ENCODE assay signal across 14 cellular contexts in the genomic region with DNA sequence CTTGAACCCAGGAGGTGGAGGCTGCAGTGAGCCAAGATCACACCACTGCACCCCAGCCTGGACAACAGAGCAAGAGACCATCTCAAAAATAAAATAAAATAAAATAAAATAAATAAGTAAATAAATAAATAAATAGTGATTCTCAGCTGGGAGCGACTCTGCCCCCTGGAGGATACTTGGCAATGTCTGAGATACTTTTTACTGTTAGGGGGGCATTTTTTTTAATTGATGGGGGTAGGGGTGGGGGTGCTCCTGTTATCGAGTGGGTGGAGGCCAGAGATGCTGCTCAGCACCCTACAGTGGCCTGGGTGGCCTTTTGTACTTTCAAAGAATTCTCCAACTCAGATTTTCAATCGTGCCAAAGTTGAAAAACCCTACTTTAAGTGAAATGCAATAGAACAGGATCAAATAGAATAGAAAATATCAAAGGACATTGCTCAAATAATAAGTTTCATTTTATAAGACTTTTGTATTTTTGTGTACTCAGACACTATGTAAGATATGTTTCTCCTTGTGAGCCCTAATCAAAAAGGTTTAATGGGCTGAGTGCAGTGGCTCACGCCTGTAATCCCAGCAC. TPM values are rescaled to one million over a fixed set of nuclear protein-coding genes. Genes with fewer than 3 reads are reported as not detected.
DNase-seq lines count a peak whose midpoint lies in the region; ATAC-seq and TF ChIP-seq lines count a peak whose summit lies in the region.
"Had no signal": no experiment of that assay in that cellular context is flagged by ENCODE, and none has a peak within 500 bp of the region (broad histone marks: within the 10 kb centered on the region; RNA-seq: fewer than 3 reads in every experiment).

No MANE protein-coding gene starts in this region.

- TF ChIP-seq CTCF in AG04450 (IDR thresholded peaks at IDR 0.05; ENCODE audit: low read depth, low read length) (peak; percentile 51), GM12872 (IDR thresholded peaks at IDR 0.05; ENCODE audit: insufficient read depth, low read depth, low read length) (peak; percentile 25; the same call in 1 of the 3 replicates), SU-DHL-6 (IDR thresholded peaks at IDR 0.05; ENCODE audit: insufficient read depth, low read length, poor library complexity, severe bottlenecking) (peak; percentile 40), hepatocyte (IDR thresholded peaks at IDR 0.05; ENCODE audit: poor library complexity) (peak; percentile 59), nephron progenitor cell (IDR thresholded peaks at IDR 0.05) (no peak)

- no peak overlapping the region for H3K9ac ChIP-seq in SU-DHL-6 (ENCODE audit: low read length)

- H3K27me3 ChIP-seq in AG04450 (ENCODE audit: control insufficient read depth, insufficient read depth, low read length), result no peaks in the 10 kb centered on the region
- H3K27me3 ChIP-seq in SU-DHL-6 (ENCODE audit: low read length), result no peaks in the 10 kb centered on the region
- no peaks in the 10 kb centered on the region for H3K27me3 ChIP-seq in hepatocyte
- H3K27me3 ChIP-seq: SJSA1 had no signal

- ATAC-seq in stimulated activated naive CD8-positive, alpha-beta T cell treated with anti-CD3 and anti-CD28 coated beads, Interleukin-15, amount 100 ng/mL, for 72 hours, result no peak
- ATAC-seq in T-helper 17 cell, result no peak
- ATAC-seq: naive thymus-derived CD4-positive, alpha-beta T cell had no signal

- no peaks in the 10 kb centered on the region for H3K36me3 ChIP-seq in SU-DHL-6 (ENCODE audit: low read length)
- no peaks in the 10 kb centered on the region for H3K36me3 ChIP-seq in hepatocyte (replicated peaks; ENCODE audit: insufficient read depth, low read depth)
- H3K36me3 ChIP-seq: SJSA1 had no signal

- DNase-seq in AG04450 (ENCODE audit: low read depth, low spot score) (no peak), hepatocyte (ENCODE audit: low spot score) (no peak), T-helper 17 cell (no peak), NCI-H1092 (lab: John Stamatoyannopoulos, UW) (no peak), nephron progenitor cell (no peak)
- no peak for DNase-seq in stimulated activated naive CD8-positive, alpha-beta T cell treated with anti-CD3 and anti-CD28 coated beads, Interleukin-15, amount 100 ng/mL, for 72 hours
- DNase-seq: aorta; hypothalamus; naive thymus-derived CD4-positive, alpha-beta T cell; stimulated activated CD4-positive, alpha-beta T cell treated with anti-CD3 and anti-CD28 coated beads, Interleukin-4, amount 100 ng/mL, for 1 hour had no signal

- H3K4me1 Mint-ChIP-seq in stimulated activated naive CD8-positive, alpha-beta T cell treated with anti-CD3 and anti-CD28 coated beads, Interleukin-15, amount 100 ng/mL, for 72 hours, result no peaks in the 10 kb centered on the region
- no peaks in the 10 kb centered on the region for H3K4me1 Mint-ChIP-seq in T-helper 17 cell
- peaks cover 12% of the 10 kb centered on the region for H3K4me1 Mint-ChIP-seq in nephron progenitor cell

- H4K20me1 ChIP-seq in SU-DHL-6 (ENCODE audit: low read depth, low read length) (no peaks in the 10 kb centered on the region), hepatocyte (ENCODE audit: insufficient read depth, poor library complexity, severe bottlenecking) (no peaks in the 10 kb centered on the region)

- H3K27me3 Mint-ChIP-seq in stimulated activated naive CD8-positive, alpha-beta T cell treated with anti-CD3 and anti-CD28 coated beads, Interleukin-15, amount 100 ng/mL, for 72 hours, result no peaks in the 10 kb centered on the region
- H3K27me3 Mint-ChIP-seq in T-helper 17 cell (no peaks in the 10 kb centered on the region), nephron progenitor cell (ENCODE audit: low read depth, poor library complexity) (peaks cover 24% of the 10 kb centered on the region)
- H3K27me3 Mint-ChIP-seq: naive thymus-derived CD4-positive, alpha-beta T cell had no signal

- no peaks in the 10 kb centered on the region for H3K4me1 ChIP-seq in hepatocyte (ENCODE audit: insufficient read depth)
- H3K4me1 ChIP-seq: SJSA1 had no signal

- POLR2A ChIA-PET in AG04450 (lab: Yijun Ruan, JAX), result no interaction called here

- H3K9me3 Mint-ChIP-seq in stimulated activated naive CD8-positive, alpha-beta T cell treated with anti-CD3 and anti-CD28 coated beads, Interleukin-15, amount 100 ng/mL, for 72 hours, result no peaks in the 10 kb centered on the region
- peaks cover 20% of the 10 kb centered on the region for H3K9me3 Mint-ChIP-seq in nephron progenitor cell
- H3K9me3 Mint-ChIP-seq: naive thymus-derived CD4-positive, alpha-beta T cell had no signal

- CTCF ChIA-PET in AG04450 (lab: Charles Lee), result interaction anchor here (0.7 to 1.6 kb wide), 3 partner anchors 135 to 228 kb away, joined by 3 to 6 read pairs (median 5); no protein-coding TSS in a partner anchor

- H3K27ac ChIP-seq in AG04450 (ENCODE audit: low read depth, low read length) (no peak overlapping the region), SU-DHL-6 (ENCODE audit: low read depth, low read length) (no peak overlapping the region), hepatocyte (no peak overlapping the region)
- H3K27ac ChIP-seq: SJSA1 had no signal

- no peaks in the 10 kb centered on the region for H3K9me3 ChIP-seq in AG04450 (ENCODE audit: control insufficient read depth, insufficient read depth, low read length)
- H3K9me3 ChIP-seq in SU-DHL-6 (ENCODE audit: insufficient read depth, low read length), result no peaks in the 10 kb centered on the region
- no peaks in the 10 kb centered on the region for H3K9me3 ChIP-seq in hepatocyte (ENCODE audit: low read depth)
- H3K9me3 ChIP-seq in T-helper 17 cell (ENCODE audit: control insufficient read depth, low read length, poor library complexity, severe bottlenecking), result no peaks in the 10 kb centered on the region
- H3K9me3 ChIP-seq: SJSA1 had no signal

- no peak overlapping the region for H2AFZ ChIP-seq in SU-DHL-6 (ENCODE audit: low read depth, low read length, severe bottlenecking)
- no peak overlapping the region for H2AFZ ChIP-seq in hepatocyte

- no peak overlapping the region for H3K27ac Mint-ChIP-seq in stimulated activated naive CD8-positive, alpha-beta T cell treated with anti-CD3 and anti-CD28 coated beads, Interleukin-15, amount 100 ng/mL, for 72 hours
- no peak overlapping the region for H3K27ac Mint-ChIP-seq in T-helper 17 cell
- H3K27ac Mint-ChIP-seq in nephron progenitor cell, result no peak overlapping the region
- H3K27ac Mint-ChIP-seq: naive thymus-derived CD4-positive, alpha-beta T cell had no signal

- 73% methylated on average over 4 of the region's 4 CpGs for WGBS in hepatocyte (ENCODE audit: low lambda C conversion rate, missing lambda C conversion rate)

- H3K4me3 Mint-ChIP-seq in stimulated activated naive CD8-positive, alpha-beta T cell treated with anti-CD3 and anti-CD28 coated beads, Interleukin-15, amount 100 ng/mL, for 72 hours, result no peak overlapping the region
- no peak overlapping the region for H3K4me3 Mint-ChIP-seq in T-helper 17 cell
- H3K4me3 Mint-ChIP-seq in nephron progenitor cell, result no peak overlapping the region
- H3K4me3 Mint-ChIP-seq: naive thymus-derived CD4-positive, alpha-beta T cell had no signal

- no peaks in the 10 kb centered on the region for H3F3A ChIP-seq in SU-DHL-6 (ENCODE audit: insufficient read depth)

- no peaks in the 10 kb centered on the region for H3K9me2 ChIP-seq in SU-DHL-6 (replicated peaks; ENCODE audit: insufficient read depth, low read length)
- H3K9me2 ChIP-seq in hepatocyte (replicated peaks; ENCODE audit: insufficient read depth), result no peaks in the 10 kb centered on the region

- H3K4me3 ChIP-seq in AG04450 (ENCODE audit: low read depth, low read length), result no peak overlapping the region
- H3K4me3 ChIP-seq in SU-DHL-6 (ENCODE audit: insufficient read depth, low read length, poor library complexity, severe bottlenecking), result no peak overlapping the region
- no peak overlapping the region for H3K4me3 ChIP-seq in hepatocyte
- H3K4me3 ChIP-seq: SJSA1 had no signal

- no peak overlapping the region for H3K4me2 ChIP-seq in SU-DHL-6 (ENCODE audit: low read depth, low read length, poor library complexity, severe bottlenecking)
- no peak overlapping the region for H3K4me2 ChIP-seq in hepatocyte

- peaks cover 2% of the 10 kb centered on the region for H3K36me3 Mint-ChIP-seq in T-helper 17 cell (ENCODE audit: low read depth)
- no peaks in the 10 kb centered on the region for H3K36me3 Mint-ChIP-seq in nephron progenitor cell (ENCODE audit: low read depth)

- H3K79me2 ChIP-seq in SU-DHL-6 (ENCODE audit: insufficient read depth, low read length) (no peaks in the 10 kb centered on the region), hepatocyte (no peaks in the 10 kb centered on the region)

RNA-seq across cellular contexts. Expression of gene CLPP, which starts 7.1 kb away (rescaled TPM):
- polyA plus RNA-seq in AG04450 (2011; rRNA removed) (34.5 and 50.9 TPM in 2 replicates), hepatocyte (93.6 and 106 TPM in 2 replicates)
- polyA minus RNA-seq in AG04450 (2011; rRNA and poly(A)+ RNA removed), result 33.2 and 36.7 TPM in 2 replicates
- total RNA-seq in hepatocyte (52.8 and 69.5 TPM in 2 replicates), T-helper 17 cell (10 to 100 TPM; 75.9 to 82.7 TPM)

RNA-seq across cellular contexts. Expression of gene ALKBH7, which starts 18.4 kb away (rescaled TPM):
- 11.6 and 16.4 TPM in 2 replicates for polyA plus RNA-seq in AG04450 (2011; rRNA removed)
- polyA minus RNA-seq in AG04450 (2011; rRNA and poly(A)+ RNA removed), result 3.4 and 5.4 TPM in 2 replicates
- 42.8 and 45.3 TPM in 2 replicates for total RNA-seq in hepatocyte
- polyA plus RNA-seq in hepatocyte, result 99.3 and 116 TPM in 2 replicates
- 10 to 100 TPM; 44.1 to 47.6 TPM for total RNA-seq in T-helper 17 cell

RNA-seq across cellular contexts. Expression of gene ACER1, which starts 20.8 kb away (rescaled TPM):
- not detected in 2 replicates for polyA plus RNA-seq in AG04450 (2011; rRNA removed)
- not detected in 2 replicates for polyA minus RNA-seq in AG04450 (2011; rRNA and poly(A)+ RNA removed)
- not detected in 2 replicates for total RNA-seq in hepatocyte
- not detected in 2 replicates for polyA plus RNA-seq in hepatocyte
- 1 to 10 TPM in 1 of 2 donors, under 1 TPM in 1; 0.99 to 1.5 TPM for total RNA-seq in T-helper 17 cell
- total RNA-seq: aorta, SJSA1, temporal lobe had no signal

RNA-seq across cellular contexts. Expression of gene PSPN, which starts 21.5 kb away (rescaled TPM):
- polyA plus RNA-seq in AG04450 (2011; rRNA removed) (0.41 and 0.57 TPM in 2 replicates), hepatocyte (1.5 and 2.7 TPM in 2 replicates)
- 0.97 and 1.1 TPM in 2 replicates for polyA minus RNA-seq in AG04450 (2011; rRNA and poly(A)+ RNA removed)
- total RNA-seq in hepatocyte (2.4 and 2.7 TPM in 2 replicates), T-helper 17 cell (1 to 10 TPM; 1.3 to 1.5 TPM)

RNA-seq across cellular contexts. Expression of gene GTF2F1, which starts 38.8 kb away (rescaled TPM):
- polyA plus RNA-seq in AG04450 (2011; rRNA removed), result 33.7 and 43.7 TPM in 2 replicates
- 39.9 and 45.5 TPM in 2 replicates for polyA minus RNA-seq in AG04450 (2011; rRNA and poly(A)+ RNA removed)
- 47.5 and 52.1 TPM in 2 replicates for total RNA-seq in hepatocyte
- 40.0 and 44.6 TPM in 2 replicates for polyA plus RNA-seq in hepatocyte
- total RNA-seq in T-helper 17 cell, result 10 to 100 TPM; 67.2 to 68.7 TPM
